8 cellular contexts compared by ENCODE assay signal in the genomic region with DNA sequence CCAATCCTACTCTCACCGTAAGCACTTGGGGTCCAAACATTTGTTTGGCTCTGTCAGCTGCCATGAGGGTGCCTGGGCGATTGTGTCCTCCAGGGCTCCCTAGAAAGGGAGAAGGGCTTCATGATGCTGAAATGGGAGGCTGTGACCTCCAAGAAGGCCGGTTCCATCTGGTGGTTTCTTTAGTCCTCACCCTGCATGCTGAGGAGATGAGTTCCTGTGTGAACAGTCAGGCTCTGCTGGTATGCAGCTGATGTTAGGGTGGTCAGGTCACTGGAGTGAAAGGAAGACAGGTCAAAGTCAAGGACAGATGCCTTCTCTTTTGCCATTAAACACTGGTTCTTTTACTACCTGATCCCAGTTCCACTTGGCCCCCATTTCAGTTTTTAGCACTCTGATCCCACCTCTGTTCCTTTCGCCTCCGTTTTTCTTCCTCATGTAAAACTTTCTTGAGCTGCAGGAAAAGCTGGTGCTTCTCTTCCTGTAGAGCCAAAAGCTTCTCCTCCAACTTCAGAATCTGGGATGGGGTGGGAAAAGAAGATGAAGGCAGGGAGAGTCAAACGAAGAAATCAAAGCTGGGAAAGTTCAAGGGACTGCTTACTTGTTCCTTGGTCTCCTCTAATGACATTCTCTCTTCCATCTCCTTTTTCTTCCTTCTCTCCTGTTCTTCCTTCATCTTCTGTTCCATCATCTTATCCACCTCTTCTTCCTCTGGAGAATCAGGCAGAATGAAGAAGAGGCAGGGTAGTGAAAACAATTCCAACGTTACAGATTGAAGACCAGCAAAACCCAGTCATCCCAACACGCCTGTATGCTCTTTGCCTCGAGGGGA. TPM values are rescaled to one million over a fixed set of nuclear protein-coding genes. Genes with fewer than 3 reads are reported as not detected.
DNase-seq lines count a peak whose midpoint lies in the region; ATAC-seq, FAIRE-seq and TF ChIP-seq lines count a peak whose summit lies in the region.

No MANE protein-coding gene starts in this region.

- H3K4me3 ChIP-seq in HAP-1 (peak overlapping the region; percentile 58), small intestine (ENCODE audit: low read depth in 1 of 2, low read length in 2 of 2) (peak overlapping the region; percentile 79 to 99)

- H3K4me1 ChIP-seq in HAP-1, result peaks cover 12% of the 10 kb centered on the region
- H3K4me1 ChIP-seq in foreskin keratinocyte, result no peaks in the 10 kb centered on the region
- peaks cover 5 to 9% of the 10 kb centered on the region in 2 donors for H3K4me1 ChIP-seq in small intestine (ENCODE audit: control insufficient read depth in 2 of 2, insufficient read depth in 1 of 2, low read depth in 1 of 2, low read length in 1 of 2)

- peaks cover 54% of the 10 kb centered on the region for H3K4me1 Mint-ChIP-seq in T-helper 17 cell

- FAIRE-seq in small intestine (lab: Jason Lieb, UNC), result no peak
- FAIRE-seq in HTR-8/SVneo (lab: Jason Lieb, UNC), result no peak

- H3K36me3 ChIP-seq in HAP-1 (replicated peaks), result peaks cover 87% of the 10 kb centered on the region
- peaks cover 7 to 26% of the 10 kb centered on the region in 2 donors for H3K36me3 ChIP-seq in small intestine (ENCODE audit: control insufficient read depth in 2 of 2, insufficient read depth in 2 of 2, low read length in 2 of 2)

- DNase-seq in HAP-1 (ENCODE audit: low spot score in 2 of 2) (no peak), T-helper 17 cell (no peak), foreskin keratinocyte (no peak), small intestine (no peak), HTR-8/SVneo (ENCODE audit: insufficient read length, low spot score) (no peak)

- ATAC-seq in T-helper 17 cell, result no peak
- no peak for ATAC-seq in foreskin keratinocyte
- ATAC-seq in GM19351 (IDR thresholded peaks at IDR 0.05; ENCODE audit: unreplicated experiment), result no peak
- no peak for ATAC-seq in HG03442 (IDR thresholded peaks at IDR 0.05; ENCODE audit: unreplicated experiment)
- ATAC-seq in GM21529 (IDR thresholded peaks at IDR 0.05; ENCODE audit: unreplicated experiment), result no peak

- in situ Hi-C loops in HAP-1 (cut with MboI; ENCODE audit: low sequenced_read_pairs), result no loop called here

- H3K27me3 ChIP-seq in HAP-1 (ENCODE audit: low read depth), result no peaks in the 10 kb centered on the region
- no peaks in the 10 kb centered on the region for H3K27me3 ChIP-seq in foreskin keratinocyte
- no peaks in the 10 kb centered on the region for H3K27me3 ChIP-seq in small intestine (ENCODE audit: control insufficient read depth in 2 of 2, insufficient read depth in 2 of 2, low read length in 2 of 2)

- H3K9me3 ChIP-seq in HAP-1 (no peaks in the 10 kb centered on the region), T-helper 17 cell (ENCODE audit: control insufficient read depth, low read length, poor library complexity, severe bottlenecking) (no peaks in the 10 kb centered on the region), small intestine (ENCODE audit: control insufficient read depth, low read depth) (no peaks in the 10 kb centered on the region)

- H3K27me3 Mint-ChIP-seq in T-helper 17 cell, result no peaks in the 10 kb centered on the region

- peak overlapping the region; percentile 97 for H3K27ac Mint-ChIP-seq in T-helper 17 cell

- TF ChIP-seq CTCF in foreskin keratinocyte (conservative IDR thresholded peaks at IDR 0.05), result no peak

- peak overlapping the region; percentile 57 for H3K27ac ChIP-seq in foreskin keratinocyte
- peak overlapping the region in 1 of 2 donors; percentile 93 for H3K27ac ChIP-seq in small intestine (ENCODE audit: low read depth in 1 of 2, low read length in 1 of 2)

- peaks cover 18% of the 10 kb centered on the region for H3K36me3 Mint-ChIP-seq in T-helper 17 cell (ENCODE audit: low read depth)

- 36 to 44% (median 44%) methylated on average over 9 of the region's 9 CpGs for WGBS in small intestine, 3 donors

- H3K4me3 Mint-ChIP-seq in T-helper 17 cell, result peak overlapping the region; percentile 97

RNA-seq across cellular contexts. Expression of gene GPS2, which starts 1.1 kb away (rescaled TPM):
- total RNA-seq in T-helper 17 cell (100 to 1,000 TPM in 1 of 2 donors, 10 to 100 TPM in 1; 96.5 to 104 TPM), foreskin keratinocyte (52.0 and 63.8 TPM in 2 replicates)
- polyA plus RNA-seq in foreskin keratinocyte (59.8 and 71.0 TPM in 2 replicates), small intestine (100 to 1,000 TPM in 2 of 3 donors, 10 to 100 TPM in 1; 62.5 to 152 (median 110) TPM)

RNA-seq across cellular contexts. Expression of gene EIF5A, which starts 6.7 kb away (rescaled TPM):
- total RNA-seq in T-helper 17 cell (100 to 1,000 TPM; 496 to 601 TPM), foreskin keratinocyte (922 and 1,087 TPM in 2 replicates)
- polyA plus RNA-seq in foreskin keratinocyte (1,285 and 1,536 TPM in 2 replicates), small intestine (100 to 1,000 TPM; 338 to 606 (median 342) TPM)

RNA-seq across cellular contexts. Expression of gene NEURL4, which starts 15.0 kb away (rescaled TPM):
- 10 to 100 TPM; 29.9 to 43.8 TPM for total RNA-seq in T-helper 17 cell
- total RNA-seq in foreskin keratinocyte, result 20.0 and 22.7 TPM in 2 replicates
- 11.4 and 14.1 TPM in 2 replicates for polyA plus RNA-seq in foreskin keratinocyte
- 10 to 100 TPM; 14.3 to 36.9 (median 22.1) TPM for polyA plus RNA-seq in small intestine

RNA-seq across cellular contexts. Expression of gene YBX2, which starts 19.7 kb away (rescaled TPM):
- not detected for total RNA-seq in T-helper 17 cell
- total RNA-seq in foreskin keratinocyte, result 0.32 and 0.88 TPM in 2 replicates
- polyA plus RNA-seq in foreskin keratinocyte, result 0.36 and 0.57 TPM in 2 replicates
- polyA plus RNA-seq in small intestine, result 10 to 100 TPM in 2 of 3 donors, 1 to 10 TPM in 1; 4.9 to 49.6 (median 17.3) TPM

RNA-seq across cellular contexts. Expression of gene ACAP1, which starts 22.2 kb away (rescaled TPM):
- total RNA-seq in T-helper 17 cell (100 to 1,000 TPM; 641 to 702 TPM), foreskin keratinocyte (3.7 and 7.6 TPM in 2 replicates)
- polyA plus RNA-seq in foreskin keratinocyte (3.5 and 4.0 TPM in 2 replicates), small intestine (10 to 100 TPM in 1 of 3 donors, 1 to 10 TPM in 2; 3.8 to 43.5 (median 9.1) TPM)
